ENCODE assay signal across 18 cellular contexts in the genomic region with DNA sequence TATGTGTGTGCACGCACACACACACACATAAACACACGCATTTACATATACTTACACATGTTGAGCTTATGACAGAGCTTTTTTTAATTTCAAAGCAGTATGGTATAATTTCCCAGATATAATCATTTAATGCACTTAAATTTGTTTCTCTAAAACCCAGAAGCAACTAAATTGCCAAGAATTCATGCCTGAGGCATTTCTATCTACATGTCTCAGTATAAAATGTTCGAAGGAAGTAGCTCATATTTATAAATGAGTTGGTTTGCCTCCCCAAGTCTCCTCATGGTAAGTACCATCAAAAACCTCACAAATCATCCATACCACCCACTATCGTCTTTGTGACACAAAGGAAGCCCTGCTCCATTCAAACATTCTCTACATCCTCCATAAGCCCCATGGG.
A peak's percentile ranks its signal among the peaks of the same experiment; 100 is the strongest.
DNase-seq lines count a peak whose midpoint lies in the region; TF ChIP-seq lines count a peak whose summit lies in the region.
"Had no signal": no experiment of that assay in that cellular context is flagged by ENCODE, and none has a peak within 500 bp of the region (broad histone marks: within the 10 kb centered on the region; RNA-seq: fewer than 3 reads in every experiment).

No MANE protein-coding gene starts in this region.

- intact Hi-C loops in ascending aorta (cut with DNase I): no loop called here

- H3K4me2 ChIP-seq in GM23248 (ENCODE audit: unreplicated experiment) (peak overlapping the region; percentile 69), fibroblast of lung (ENCODE audit: extremely low read depth, insufficient read depth, low read length) (peak overlapping the region; percentile 61), skeletal muscle satellite cell (ENCODE audit: low read length) (peak overlapping the region; percentile 68)
- H3K4me2 ChIP-seq: A549 had no signal

- DNase-seq in GM23248 (no peak), adipocyte (ENCODE audit: low read depth) (peak; percentile 67), fibroblast of lung (ENCODE audit: low read depth in 2 of 2) (no peak), H7 (no peak), ascending aorta (ENCODE audit: low spot score in 2 of 2) (no peak)
- no peak for DNase-seq in activated CD4-positive, alpha-beta T cell treated with anti-CD3 and anti-CD28 coated beads for 1 hour
- DNase-seq: DMS 273 treated with DMSO at 0.1 percent for 48 hours, GOT3, KBM-7, NCI-H1436, NCI-H2029, NCI-H2171, NCI-H446, OCI-M1 had no signal

- in situ Hi-C loops in GM23248 (cut with MboI): no loop called here

- H3K36me3 ChIP-seq in GM23248 (ENCODE audit: low read depth) (no peaks in the 10 kb centered on the region), adipocyte (ENCODE audit: control insufficient read depth, insufficient read depth, low read length, severe bottlenecking) (no peaks in the 10 kb centered on the region), fibroblast of lung (ENCODE audit: control insufficient read depth, insufficient read depth, low read length) (no peaks in the 10 kb centered on the region), skeletal muscle satellite cell (ENCODE audit: insufficient read depth, low read length) (no peaks in the 10 kb centered on the region), H7 (replicated peaks; ENCODE audit: control insufficient read depth, insufficient read depth, low read length) (no peaks in the 10 kb centered on the region), ascending aorta (no peaks in the 10 kb centered on the region)
- H3K36me3 ChIP-seq: SJCRH30 had no signal

- H3K27me3 ChIP-seq in GM23248 (replicated peaks; ENCODE audit: insufficient read depth): no peaks in the 10 kb centered on the region
- no peaks in the 10 kb centered on the region for H3K27me3 ChIP-seq in adipocyte (replicated peaks; ENCODE audit: control insufficient read depth, insufficient read depth, low read length)
- no peaks in the 10 kb centered on the region for H3K27me3 ChIP-seq in fibroblast of lung (ENCODE audit: control insufficient read depth, insufficient read depth, low read length)
- no peaks in the 10 kb centered on the region for H3K27me3 ChIP-seq in skeletal muscle satellite cell (ENCODE audit: control insufficient read depth, insufficient read depth, low read length)
- H3K27me3 ChIP-seq in H7 (ENCODE audit: control insufficient read depth, insufficient read depth, low read length): no peaks in the 10 kb centered on the region
- no peaks in the 10 kb centered on the region for H3K27me3 ChIP-seq in ascending aorta
- H3K27me3 ChIP-seq: SJCRH30 had no signal

- no peak overlapping the region for H3K27ac ChIP-seq in GM23248
- H3K27ac ChIP-seq in fibroblast of lung (ENCODE audit: insufficient read depth, low read length): no peak overlapping the region
- no peak overlapping the region for H3K27ac ChIP-seq in ascending aorta
- H3K27ac ChIP-seq: A549, C4-2B had no signal

- TF ChIP-seq CTCF in fibroblast of lung (conservative IDR thresholded peaks at IDR 0.05 in 1 of 2, IDR thresholded peaks at IDR 0.05 in 1 of 2; ENCODE audit: low read depth in 1 of 2, low read length in 2 of 2): no peak
- TF ChIP-seq CTCF in ascending aorta (IDR thresholded peaks at IDR 0.05): no peak

- no peak overlapping the region for H2AFZ ChIP-seq in GM23248
- H2AFZ ChIP-seq in fibroblast of lung (ENCODE audit: low read length): no peak overlapping the region

- H3K79me2 ChIP-seq in GM23248 (ENCODE audit: insufficient read depth) (peaks cover 18% of the 10 kb centered on the region; the same call in 1 of the 2 replicates), fibroblast of lung (ENCODE audit: control insufficient read depth, insufficient read depth, low read length) (peaks cover 18% of the 10 kb centered on the region)

- H4K20me1 ChIP-seq in GM23248 (ENCODE audit: insufficient read depth): no peaks in the 10 kb centered on the region
- H4K20me1 ChIP-seq in fibroblast of lung (ENCODE audit: control insufficient read depth, extremely low read depth, insufficient read depth, low read length): no peaks in the 10 kb centered on the region

- H3K4me3 ChIP-seq in GM23248 (no peak overlapping the region), adipocyte (ENCODE audit: low read length) (no peak overlapping the region), fibroblast of lung (replicated peaks in 1 of 4; ENCODE audit: control extremely low read depth in 1 of 4, insufficient read depth in 1 of 4, low read depth in 3 of 4, low read length in 4 of 4) (peak overlapping the region in 1 of 4 experiments; percentile 51), skeletal muscle satellite cell (ENCODE audit: low read length) (no peak overlapping the region), H7 (ENCODE audit: insufficient read depth, low read depth, low read length) (no peak overlapping the region), ascending aorta (no peak overlapping the region)
- H3K4me3 ChIP-seq: A549, SJCRH30 had no signal

- peaks cover 60% of the 10 kb centered on the region for H3K4me1 ChIP-seq in GM23248 (ENCODE audit: insufficient read depth)
- H3K4me1 ChIP-seq in adipocyte (ENCODE audit: control insufficient read depth, insufficient read depth, low read length): peaks cover 62% of the 10 kb centered on the region
- peaks cover 36% of the 10 kb centered on the region for H3K4me1 ChIP-seq in fibroblast of lung (ENCODE audit: control insufficient read depth, extremely low read depth, insufficient read depth, low read length)
- H3K4me1 ChIP-seq in skeletal muscle satellite cell (ENCODE audit: control insufficient read depth, insufficient read depth, low read length): peaks cover 46% of the 10 kb centered on the region
- H3K4me1 ChIP-seq in ascending aorta: peaks cover 0 to 22% of the 10 kb centered on the region in 2 donors

- peaks cover 46% of the 10 kb centered on the region for H3F3A ChIP-seq in GM23248 (ENCODE audit: insufficient read depth)

- WGBS in GM23248 (ENCODE audit: low coverage in 1 of 2, low lambda C conversion rate in 2 of 2, missing lambda C conversion rate in 2 of 2), 2 experiments: 86 to 88% methylated on average over 4 of the region's 4 CpGs

- no peaks in the 10 kb centered on the region for H3K9me3 ChIP-seq in GM23248 (ENCODE audit: low read depth)
- no peaks in the 10 kb centered on the region for H3K9me3 ChIP-seq in adipocyte (ENCODE audit: control insufficient read depth, low read length)
- H3K9me3 ChIP-seq in fibroblast of lung (ENCODE audit: control insufficient read depth, insufficient read depth, low read depth, low read length): no peaks in the 10 kb centered on the region
- H3K9me3 ChIP-seq in skeletal muscle satellite cell (replicated peaks; ENCODE audit: low read length): no peaks in the 10 kb centered on the region
- H3K9me3 ChIP-seq in ascending aorta: no peaks in the 10 kb centered on the region
- H3K9me3 ChIP-seq: A549, SJCRH30 had no signal

- H3K9ac ChIP-seq in GM23248 (no peak overlapping the region), adipocyte (ENCODE audit: low read length) (no peak overlapping the region), fibroblast of lung (ENCODE audit: insufficient read depth, low read length) (no peak overlapping the region), skeletal muscle satellite cell (ENCODE audit: low read depth, low read length) (no peak overlapping the region)

- H3K9me2 ChIP-seq in GM23248 (ENCODE audit: insufficient read depth): no peaks in the 10 kb centered on the region
